ENCODE assay signal across 1 cellular context in the genomic region with DNA sequence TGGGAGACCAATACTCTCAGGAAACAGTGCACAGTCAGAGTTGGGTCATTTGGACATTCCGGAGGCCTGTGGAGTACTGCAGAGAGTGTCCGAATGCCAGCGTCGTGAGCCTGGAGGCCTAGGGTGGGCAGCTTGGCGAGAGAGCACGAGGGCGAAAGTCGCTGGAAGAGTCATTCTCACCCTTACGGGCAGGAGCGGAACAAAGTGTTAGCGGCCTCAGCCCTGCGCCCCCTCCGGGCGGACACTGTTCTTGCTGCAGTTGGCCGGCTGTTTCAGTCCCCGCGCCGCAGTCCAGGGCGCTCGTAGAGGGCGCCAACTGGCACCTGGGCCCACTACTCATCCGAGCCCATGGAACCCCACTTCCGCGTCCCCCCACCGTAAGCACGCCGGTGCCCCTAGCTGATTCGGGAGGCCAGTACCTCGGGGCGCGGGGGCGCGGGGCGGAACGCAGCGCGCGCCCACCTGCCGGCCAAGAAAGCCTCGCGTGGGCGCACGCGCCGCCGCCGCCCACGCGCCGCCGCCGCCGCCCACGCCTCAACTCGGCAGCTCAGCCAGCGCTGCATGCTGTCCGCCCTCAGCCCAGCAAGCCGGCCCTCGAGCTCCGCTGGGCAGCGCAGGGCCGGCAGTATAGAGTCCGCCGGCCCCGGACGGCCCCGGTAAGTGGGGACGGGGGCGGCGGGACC.
TF ChIP-seq lines count a peak whose summit lies in the region.

No MANE protein-coding gene starts in this region.

TF ChIP-seq in WTC11, 78 proteins besides CTCF, POLR2A, EP300 and RAD21 (continued from another document and continues in another):
- TF ChIP-seq ESRRA (CRISPR knock-in tag; IDR thresholded peaks at IDR 0.05; ENCODE audit: borderline replicate concordance): no peak
- TF ChIP-seq MYBL2 (CRISPR knock-in tag; IDR thresholded peaks at IDR 0.05): no peak
- peak; percentile 84; the same call in 1 of the 2 replicates for TF ChIP-seq FOXP1 (CRISPR knock-in tag; IDR thresholded peaks at IDR 0.05; ENCODE audit: borderline replicate concordance)
- TF ChIP-seq HMGXB4 (CRISPR knock-in tag; IDR thresholded peaks at IDR 0.05): peak; percentile 88
- no peak for TF ChIP-seq NR3C1 (CRISPR knock-in tag; conservative IDR thresholded peaks at IDR 0.05; ENCODE audit: low read depth)
- no peak for TF ChIP-seq SMAD3 (CRISPR knock-in tag; IDR thresholded peaks at IDR 0.05; ENCODE audit: borderline replicate concordance)
- no peak for TF ChIP-seq HMGA2 (CRISPR knock-in tag; IDR thresholded peaks at IDR 0.05)
- TF ChIP-seq PREB (CRISPR knock-in tag; IDR thresholded peaks at IDR 0.05; ENCODE audit: borderline replicate concordance): no peak
- TF ChIP-seq GTF2I (CRISPR knock-in tag; conservative IDR thresholded peaks at IDR 0.05): no peak
- TF ChIP-seq ZNF121 (CRISPR knock-in tag; IDR thresholded peaks at IDR 0.05): 0 out of 2 replicates have a peak, but pooled peaks have one; percentile 49
- TF ChIP-seq TEAD1 (CRISPR knock-in tag; IDR thresholded peaks at IDR 0.05): peak; percentile 90
- peak; percentile 88 for TF ChIP-seq TP53 (CRISPR knock-in tag; IDR thresholded peaks at IDR 0.05)
- TF ChIP-seq, protein P1, sequence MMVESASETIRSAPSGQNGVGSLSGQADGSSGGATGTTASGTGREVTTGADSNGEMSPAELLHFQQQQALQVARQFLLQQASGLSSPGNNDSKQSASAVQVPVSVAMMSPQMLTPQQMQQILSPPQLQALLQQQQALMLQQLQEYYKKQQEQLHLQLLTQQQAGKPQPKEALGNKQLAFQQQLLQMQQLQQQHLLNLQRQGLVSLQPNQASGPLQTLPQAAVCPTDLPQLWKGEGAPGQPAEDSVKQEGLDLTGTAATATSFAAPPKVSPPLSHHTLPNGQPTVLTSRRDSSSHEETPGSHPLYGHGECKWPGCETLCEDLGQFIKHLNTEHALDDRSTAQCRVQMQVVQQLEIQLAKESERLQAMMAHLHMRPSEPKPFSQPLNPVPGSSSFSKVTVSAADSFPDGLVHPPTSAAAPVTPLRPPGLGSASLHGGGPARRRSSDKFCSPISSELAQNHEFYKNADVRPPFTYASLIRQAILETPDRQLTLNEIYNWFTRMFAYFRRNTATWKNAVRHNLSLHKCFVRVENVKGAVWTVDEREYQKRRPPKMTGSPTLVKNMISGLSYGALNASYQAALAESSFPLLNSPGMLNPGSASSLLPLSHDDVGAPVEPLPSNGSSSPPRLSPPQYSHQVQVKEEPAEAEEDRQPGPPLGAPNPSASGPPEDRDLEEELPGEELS (CRISPR knock-in tag; IDR thresholded peaks at IDR 0.05): peak; percentile 89
- TF ChIP-seq CREM (CRISPR knock-in tag; IDR thresholded peaks at IDR 0.05): peak; percentile 80
- TF ChIP-seq ZNF423 (CRISPR knock-in tag; IDR thresholded peaks at IDR 0.05): no peak
- TF ChIP-seq ATF1 (CRISPR knock-in tag; IDR thresholded peaks at IDR 0.05): 0 out of 2 replicates have a peak, but pooled peaks have one; percentile 59
- 0 out of 2 replicates have a peak, but pooled peaks have one; percentile 54 for TF ChIP-seq FOXK1 (CRISPR knock-in tag; IDR thresholded peaks at IDR 0.05)
- TF ChIP-seq, protein P2, sequence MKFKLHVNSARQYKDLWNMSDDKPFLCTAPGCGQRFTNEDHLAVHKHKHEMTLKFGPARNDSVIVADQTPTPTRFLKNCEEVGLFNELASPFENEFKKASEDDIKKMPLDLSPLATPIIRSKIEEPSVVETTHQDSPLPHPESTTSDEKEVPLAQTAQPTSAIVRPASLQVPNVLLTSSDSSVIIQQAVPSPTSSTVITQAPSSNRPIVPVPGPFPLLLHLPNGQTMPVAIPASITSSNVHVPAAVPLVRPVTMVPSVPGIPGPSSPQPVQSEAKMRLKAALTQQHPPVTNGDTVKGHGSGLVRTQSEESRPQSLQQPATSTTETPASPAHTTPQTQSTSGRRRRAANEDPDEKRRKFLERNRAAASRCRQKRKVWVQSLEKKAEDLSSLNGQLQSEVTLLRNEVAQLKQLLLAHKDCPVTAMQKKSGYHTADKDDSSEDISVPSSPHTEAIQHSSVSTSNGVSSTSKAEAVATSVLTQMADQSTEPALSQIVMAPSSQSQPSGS (CRISPR knock-in tag; IDR thresholded peaks at IDR 0.05; ENCODE audit: borderline replicate concordance, low read depth): no peak
- TF ChIP-seq SP1 (CRISPR knock-in tag; conservative IDR thresholded peaks at IDR 0.05): peak; percentile 57
- no peak for TF ChIP-seq JUN (CRISPR knock-in tag; IDR thresholded peaks at IDR 0.05)
- TF ChIP-seq, protein P3, sequence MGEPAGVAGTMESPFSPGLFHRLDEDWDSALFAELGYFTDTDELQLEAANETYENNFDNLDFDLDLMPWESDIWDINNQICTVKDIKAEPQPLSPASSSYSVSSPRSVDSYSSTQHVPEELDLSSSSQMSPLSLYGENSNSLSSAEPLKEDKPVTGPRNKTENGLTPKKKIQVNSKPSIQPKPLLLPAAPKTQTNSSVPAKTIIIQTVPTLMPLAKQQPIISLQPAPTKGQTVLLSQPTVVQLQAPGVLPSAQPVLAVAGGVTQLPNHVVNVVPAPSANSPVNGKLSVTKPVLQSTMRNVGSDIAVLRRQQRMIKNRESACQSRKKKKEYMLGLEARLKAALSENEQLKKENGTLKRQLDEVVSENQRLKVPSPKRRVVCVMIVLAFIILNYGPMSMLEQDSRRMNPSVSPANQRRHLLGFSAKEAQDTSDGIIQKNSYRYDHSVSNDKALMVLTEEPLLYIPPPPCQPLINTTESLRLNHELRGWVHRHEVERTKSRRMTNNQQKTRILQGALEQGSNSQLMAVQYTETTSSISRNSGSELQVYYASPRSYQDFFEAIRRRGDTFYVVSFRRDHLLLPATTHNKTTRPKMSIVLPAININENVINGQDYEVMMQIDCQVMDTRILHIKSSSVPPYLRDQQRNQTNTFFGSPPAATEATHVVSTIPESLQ (CRISPR knock-in tag; IDR thresholded peaks at IDR 0.05): no peak
- TF ChIP-seq, protein P4, sequence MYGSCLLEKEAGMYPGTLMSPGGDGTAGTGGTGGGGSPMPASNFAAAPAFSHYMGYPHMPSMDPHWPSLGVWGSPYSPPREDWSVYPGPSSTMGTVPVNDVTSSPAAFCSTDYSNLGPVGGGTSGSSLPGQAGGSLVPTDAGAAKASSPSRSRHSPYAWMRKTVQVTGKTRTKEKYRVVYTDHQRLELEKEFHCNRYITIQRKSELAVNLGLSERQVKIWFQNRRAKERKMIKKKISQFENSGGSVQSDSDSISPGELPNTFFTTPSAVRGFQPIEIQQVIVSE (CRISPR knock-in tag; IDR thresholded peaks at IDR 0.05; ENCODE audit: borderline replicate concordance): no peak
- TF ChIP-seq GABPB1 (CRISPR knock-in tag; IDR thresholded peaks at IDR 0.05): no peak
- no peak for TF ChIP-seq ZNF219 (CRISPR knock-in tag; IDR thresholded peaks at IDR 0.05; ENCODE audit: borderline replicate concordance)
- no peak for TF ChIP-seq ZNF416 (CRISPR knock-in tag; IDR thresholded peaks at IDR 0.05)
- TF ChIP-seq, protein P5, sequence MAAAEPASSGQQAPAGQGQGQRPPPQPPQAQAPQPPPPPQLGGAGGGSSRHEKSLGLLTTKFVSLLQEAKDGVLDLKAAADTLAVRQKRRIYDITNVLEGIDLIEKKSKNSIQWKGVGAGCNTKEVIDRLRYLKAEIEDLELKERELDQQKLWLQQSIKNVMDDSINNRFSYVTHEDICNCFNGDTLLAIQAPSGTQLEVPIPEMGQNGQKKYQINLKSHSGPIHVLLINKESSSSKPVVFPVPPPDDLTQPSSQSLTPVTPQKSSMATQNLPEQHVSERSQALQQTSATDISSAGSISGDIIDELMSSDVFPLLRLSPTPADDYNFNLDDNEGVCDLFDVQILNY (CRISPR knock-in tag; IDR thresholded peaks at IDR 0.05): peak; percentile 86; the same call in 1 of the 2 replicates
- TF ChIP-seq, protein P6, sequence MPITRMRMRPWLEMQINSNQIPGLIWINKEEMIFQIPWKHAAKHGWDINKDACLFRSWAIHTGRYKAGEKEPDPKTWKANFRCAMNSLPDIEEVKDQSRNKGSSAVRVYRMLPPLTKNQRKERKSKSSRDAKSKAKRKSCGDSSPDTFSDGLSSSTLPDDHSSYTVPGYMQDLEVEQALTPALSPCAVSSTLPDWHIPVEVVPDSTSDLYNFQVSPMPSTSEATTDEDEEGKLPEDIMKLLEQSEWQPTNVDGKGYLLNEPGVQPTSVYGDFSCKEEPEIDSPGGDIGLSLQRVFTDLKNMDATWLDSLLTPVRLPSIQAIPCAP (CRISPR knock-in tag; IDR thresholded peaks at IDR 0.05): no peak
- TF ChIP-seq, protein P7, sequence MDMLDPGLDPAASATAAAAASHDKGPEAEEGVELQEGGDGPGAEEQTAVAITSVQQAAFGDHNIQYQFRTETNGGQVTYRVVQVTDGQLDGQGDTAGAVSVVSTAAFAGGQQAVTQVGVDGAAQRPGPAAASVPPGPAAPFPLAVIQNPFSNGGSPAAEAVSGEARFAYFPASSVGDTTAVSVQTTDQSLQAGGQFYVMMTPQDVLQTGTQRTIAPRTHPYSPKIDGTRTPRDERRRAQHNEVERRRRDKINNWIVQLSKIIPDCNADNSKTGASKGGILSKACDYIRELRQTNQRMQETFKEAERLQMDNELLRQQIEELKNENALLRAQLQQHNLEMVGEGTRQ (CRISPR knock-in tag; IDR thresholded peaks at IDR 0.05): no peak
- TF ChIP-seq ZNF281 (CRISPR knock-in tag; IDR thresholded peaks at IDR 0.05): no peak
- no peak for TF ChIP-seq NFYB (CRISPR knock-in tag; conservative IDR thresholded peaks at IDR 0.05; ENCODE audit: low read depth)
- TF ChIP-seq OVOL2 (CRISPR knock-in tag; IDR thresholded peaks at IDR 0.05; ENCODE audit: borderline replicate concordance): no peak
- 0 out of 2 replicates have a peak, but pooled peaks have one; percentile 23 for TF ChIP-seq ZNF317 (CRISPR knock-in tag; IDR thresholded peaks at IDR 0.05; ENCODE audit: borderline replicate concordance, low read depth)
- TF ChIP-seq ETV6 (CRISPR knock-in tag; IDR thresholded peaks at IDR 0.05): peak; percentile 84
- TF ChIP-seq, protein P8, sequence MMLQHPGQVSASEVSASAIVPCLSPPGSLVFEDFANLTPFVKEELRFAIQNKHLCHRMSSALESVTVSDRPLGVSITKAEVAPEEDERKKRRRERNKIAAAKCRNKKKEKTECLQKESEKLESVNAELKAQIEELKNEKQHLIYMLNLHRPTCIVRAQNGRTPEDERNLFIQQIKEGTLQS (CRISPR knock-in tag; conservative IDR thresholded peaks at IDR 0.05): no peak
- no peak for TF ChIP-seq NR2C2 (CRISPR knock-in tag; IDR thresholded peaks at IDR 0.05)
- TF ChIP-seq IRF2 (CRISPR knock-in tag; IDR thresholded peaks at IDR 0.05; ENCODE audit: borderline replicate concordance, low read depth): no peak
- peak; percentile 91 for TF ChIP-seq NFE2L1 (CRISPR knock-in tag; IDR thresholded peaks at IDR 0.05)
- TF ChIP-seq ZNF512 (CRISPR knock-in tag; IDR thresholded peaks at IDR 0.05; ENCODE audit: borderline replicate concordance): no peak
- TF ChIP-seq JAZF1 (CRISPR knock-in tag; IDR thresholded peaks at IDR 0.05): no peak
- peak; percentile 70; the same call in 1 of the 2 replicates for TF ChIP-seq CREB1 (CRISPR knock-in tag; IDR thresholded peaks at IDR 0.05)
- peak; percentile 79; the same call in 1 of the 2 replicates for TF ChIP-seq ZBTB21 (CRISPR knock-in tag; IDR thresholded peaks at IDR 0.05; ENCODE audit: borderline replicate concordance)
